8 cellular contexts compared by ENCODE assay signal in genomic region chr6:36839819-36840379, GRCh38. TPM values are rescaled to one million over a fixed set of nuclear protein-coding genes. Genes with fewer than 3 reads are reported as not detected.
DNase-seq lines count a peak whose midpoint lies in the region; ATAC-seq and TF ChIP-seq lines count a peak whose summit lies in the region.

No MANE protein-coding gene starts in this region.

- no peak for TF ChIP-seq POLR2A in testis (IDR thresholded peaks at IDR 0.05)

- H3K4me1 ChIP-seq in BLaER1 treated with 17β-estradiol and CSF1 and Interleukin-3, amounts not matched to agents 10 nM and 100 nM, result peaks cover 19 to 48% (median 34%) of the 10 kb centered on the region in 10 experiments
- no peaks in the 10 kb centered on the region for H3K4me1 ChIP-seq in endocrine pancreas (ENCODE audit: control insufficient read depth, insufficient read depth, low read length)
- peaks cover 0 to 21% of the 10 kb centered on the region in 2 donors for H3K4me1 ChIP-seq in muscle layer of duodenum (ENCODE audit: control insufficient read depth in 1 of 2, insufficient read depth in 2 of 2, low read length in 2 of 2)
- peaks cover 24% of the 10 kb centered on the region for H3K4me1 ChIP-seq in testis

- peaks cover 0 to 43% (median 20%) of the 10 kb centered on the region in 11 experiments; a peak in 16 of 22 replicates for H4K20me1 ChIP-seq in BLaER1 treated with 17β-estradiol and CSF1 and Interleukin-3, amounts not matched to agents 10 nM and 100 nM

- H3K4me2 ChIP-seq in BLaER1 treated with 17β-estradiol and CSF1 and Interleukin-3, amounts not matched to agents 10 nM and 100 nM, result peak overlapping the region; percentile 86 to 96 (median 90)

- DNase-seq in HuH-7 (ENCODE audit: low spot score) (peak; percentile 55), testis (no peak), iPS-NIHi7 (ENCODE audit: extremely low spot score) (no peak)
- peak; percentile 29 to 39 for DNase-seq in activated CD4-positive, alpha-beta T cell treated with anti-CD3 and anti-CD28 coated beads, Interleukin-2, amount 50 U/mL, for 4 hours

- H3K4me3 ChIP-seq in BLaER1 treated with 17β-estradiol and CSF1 and Interleukin-3, amounts not matched to agents 10 nM and 100 nM, result peak overlapping the region; percentile 50 to 69 (median 60)
- no peak overlapping the region for H3K4me3 ChIP-seq in endocrine pancreas (ENCODE audit: control insufficient read depth, insufficient read depth, low read length)
- H3K4me3 ChIP-seq in muscle layer of duodenum (ENCODE audit: low read depth in 1 of 2, low read length in 2 of 2), result peak overlapping the region; percentile 37 to 66
- H3K4me3 ChIP-seq in testis, result peak overlapping the region; percentile 53 to 72

- H3K9me3 ChIP-seq in BLaER1 treated with 17β-estradiol and CSF1 and Interleukin-3, amounts not matched to agents 10 nM and 100 nM (replicated peaks in 1 of 11), result no peaks in the 10 kb centered on the region
- H3K9me3 ChIP-seq in endocrine pancreas (ENCODE audit: control insufficient read depth, low read length), result no peaks in the 10 kb centered on the region
- H3K9me3 ChIP-seq in muscle layer of duodenum (ENCODE audit: control insufficient read depth in 1 of 2, low read length in 2 of 2), result no peaks in the 10 kb centered on the region
- no peaks in the 10 kb centered on the region for H3K9me3 ChIP-seq in testis

- H3K27ac ChIP-seq in BLaER1 treated with 17β-estradiol and CSF1 and Interleukin-3, amounts not matched to agents 10 nM and 100 nM, result no peak overlapping the region
- no peak overlapping the region for H3K27ac ChIP-seq in muscle layer of duodenum (ENCODE audit: low read length)
- H3K27ac ChIP-seq in testis, result peak overlapping the region; percentile 71 to 87

- ATAC-seq in GM19023 (IDR thresholded peaks at IDR 0.05; ENCODE audit: unreplicated experiment), result no peak

- intact Hi-C loops in testis (cut with DNase I; ENCODE audit: low total_unique reads), result no loop called here

- WGBS in testis, 2 donors, result 1% methylated on average over 28 to 43 of the region's 63 CpGs

- H3K36me3 ChIP-seq in BLaER1 treated with 17β-estradiol and CSF1 and Interleukin-3, amounts not matched to agents 10 nM and 100 nM, result no peaks in the 10 kb centered on the region
- H3K36me3 ChIP-seq in endocrine pancreas (ENCODE audit: control insufficient read depth, insufficient read depth, low read length), result no peaks in the 10 kb centered on the region
- H3K36me3 ChIP-seq in muscle layer of duodenum (ENCODE audit: control insufficient read depth in 1 of 2, insufficient read depth in 2 of 2, low read length in 2 of 2), result no peaks in the 10 kb centered on the region
- no peaks in the 10 kb centered on the region for H3K36me3 ChIP-seq in testis (ENCODE audit: low read depth, missing control alignments)

- peak overlapping the region; percentile 29 to 73 (median 58); a peak in 17 of 22 replicates for H3K9ac ChIP-seq in BLaER1 treated with 17β-estradiol and CSF1 and Interleukin-3, amounts not matched to agents 10 nM and 100 nM
- H3K9ac ChIP-seq in endocrine pancreas (ENCODE audit: control insufficient read depth, insufficient read depth, low read length), result peak overlapping the region; percentile 22

- peak in 2 of 3 experiments; percentile 11 to 26 for TF ChIP-seq CTCF in testis (IDR thresholded peaks at IDR 0.05)

- peaks cover 60 to 80% (median 63%) of the 10 kb centered on the region in 11 experiments for H3K27me3 ChIP-seq in BLaER1 treated with 17β-estradiol and CSF1 and Interleukin-3, amounts not matched to agents 10 nM and 100 nM
- peaks cover 3% of the 10 kb centered on the region for H3K27me3 ChIP-seq in endocrine pancreas (ENCODE audit: control insufficient read depth, insufficient read depth, low read length)
- peaks cover 20% of the 10 kb centered on the region for H3K27me3 ChIP-seq in muscle layer of duodenum (ENCODE audit: low read depth, low read length)
- H3K27me3 ChIP-seq in testis, result no peaks in the 10 kb centered on the region

RNA-seq across cellular contexts. Expression of gene CPNE5, which starts 0.7 kb away (rescaled TPM):
- 100 to 1,000 TPM in 1 of 2 donors, 10 to 100 TPM in 1; 97.8 to 137 TPM for total RNA-seq in testis
- polyA plus RNA-seq in testis (ENCODE audit: insufficient read depth, low read depth, low replicate concordance), result 44.2 TPM

RNA-seq across cellular contexts. Expression of gene PPIL1, which starts 34.7 kb away (rescaled TPM):
- total RNA-seq in testis, result 10 to 100 TPM; 35.0 to 39.4 TPM
- polyA plus RNA-seq in testis (ENCODE audit: insufficient read depth, low read depth, low replicate concordance), result 41.2 TPM

RNA-seq across cellular contexts. Expression of gene C6orf89, which starts 45.9 kb away (rescaled TPM):
- total RNA-seq in testis, result 10 to 100 TPM; 78.9 to 80.3 TPM
- polyA plus RNA-seq in testis (ENCODE audit: insufficient read depth, low read depth, low replicate concordance), result 93.6 TPM

Comparison
In these comparisons a context has a peak if more than half of its experiments do, and no peak if none do; other contexts are left out.
1. H3K27ac ChIP-seq: peak in testis (2 of 2); none in BLaER1 treated with 17β-estradiol and CSF1 and Interleukin-3, amounts not matched to agents 10 nM and 100 nM (0 of 11) and muscle layer of duodenum (single experiment).
2. DNase-seq: peak in HuH-7 (single experiment) and activated CD4-positive, alpha-beta T cell treated with anti-CD3 and anti-CD28 coated beads, Interleukin-2, amount 50 U/mL, for 4 hours (2 of 2); none in testis (single experiment) and iPS-NIHi7 (single experiment).